In the genomic region with DNA sequence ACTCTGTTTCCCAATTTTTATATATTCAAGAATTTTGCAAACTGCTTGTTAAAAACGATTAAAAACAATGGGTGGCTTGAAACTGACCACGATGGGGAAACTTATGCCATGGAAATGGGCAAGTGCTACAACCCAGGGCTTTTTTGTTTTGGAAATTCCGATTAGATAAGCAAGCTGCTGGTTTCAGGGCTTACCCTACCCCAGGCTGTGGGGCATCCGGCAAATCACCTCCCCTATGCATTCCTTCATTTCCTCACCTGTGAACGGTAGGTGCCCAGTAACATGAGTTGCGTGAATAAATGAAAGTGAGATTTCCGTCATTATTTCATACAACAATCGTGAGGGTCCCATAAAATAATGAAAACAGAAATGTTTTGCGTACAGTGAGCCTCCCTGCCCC, we compare ENCODE assay signal across 16 cellular contexts. TPM values are rescaled to one million over a fixed set of nuclear protein-coding genes. Genes with fewer than 3 reads are reported as not detected.
DNase-seq lines count a peak whose midpoint lies in the region; ATAC-seq and TF ChIP-seq lines count a peak whose summit lies in the region.
"Had no signal": no experiment of that assay in that cellular context is flagged by ENCODE, and none has a peak within 500 bp of the region (broad histone marks: within the 10 kb centered on the region; RNA-seq: fewer than 3 reads in every experiment).

No MANE protein-coding gene starts in this region.

- H3K27me3 Mint-ChIP-seq in activated naive CD8-positive, alpha-beta T cell: no peaks in the 10 kb centered on the region
- H3K27me3 Mint-ChIP-seq in activated naive CD8-positive, alpha-beta T cell treated with anti-CD3 and anti-CD28 coated beads for 36 hours: no peaks in the 10 kb centered on the region
- no peaks in the 10 kb centered on the region for H3K27me3 Mint-ChIP-seq in endothelial cell (ENCODE audit: unreplicated experiment)
- H3K27me3 Mint-ChIP-seq: progenitor cell of endocrine pancreas had no signal

- H3K36me3 Mint-ChIP-seq in activated naive CD8-positive, alpha-beta T cell: peaks cover 21% of the 10 kb centered on the region
- peaks cover 23% of the 10 kb centered on the region for H3K36me3 Mint-ChIP-seq in activated naive CD8-positive, alpha-beta T cell treated with anti-CD3 and anti-CD28 coated beads for 36 hours
- H3K36me3 Mint-ChIP-seq in endothelial cell (ENCODE audit: low read depth, unreplicated experiment): peaks cover 28% of the 10 kb centered on the region

- H3K27ac ChIP-seq in KMS-11 (no peak overlapping the region), gastrocnemius medialis (peak overlapping the region in 3 of 4 donors; percentile 56 to 82 (median 70))
- H3K27ac ChIP-seq: Peyer's patch had no signal

- no peak overlapping the region for H3K9ac ChIP-seq in KMS-11

- TF ChIP-seq CTCF in KMS-11 (conservative IDR thresholded peaks at IDR 0.05; ENCODE audit: low read depth, low read length) (no peak), endothelial cell (IDR thresholded peaks at IDR 0.05; ENCODE audit: unreplicated experiment) (no peak), gastrocnemius medialis (IDR thresholded peaks at IDR 0.05 in 4 of 5, conservative IDR thresholded peaks at IDR 0.05 in 1 of 5) (no peak)

- H3K4me3 ChIP-seq in KMS-11 (IDR thresholded peaks at IDR 0.05; ENCODE audit: insufficient read depth, low read depth, low read length) (no peak overlapping the region), gastrocnemius medialis (no peak overlapping the region)
- H3K4me3 ChIP-seq: Peyer's patch had no signal

- intact Hi-C loops in gastrocnemius medialis (cut with DNase I; ENCODE audit: low total_unique reads): loop anchor here (1.0 kb wide), 1 partner anchor 43 kb away; no protein-coding TSS in a partner anchor

- H3K79me2 ChIP-seq in KMS-11 (ENCODE audit: insufficient read depth, low read depth): no peaks in the 10 kb centered on the region

- H3K27ac Mint-ChIP-seq in activated naive CD8-positive, alpha-beta T cell: peak overlapping the region; percentile 41
- no peak overlapping the region for H3K27ac Mint-ChIP-seq in activated naive CD8-positive, alpha-beta T cell treated with anti-CD3 and anti-CD28 coated beads for 36 hours
- peak overlapping the region; percentile 79 for H3K27ac Mint-ChIP-seq in endothelial cell (ENCODE audit: unreplicated experiment)
- H3K27ac Mint-ChIP-seq: progenitor cell of endocrine pancreas had no signal

- H3K4me2 ChIP-seq in KMS-11: peak overlapping the region; percentile 26; the same call in 1 of the 2 replicates

- no peaks in the 10 kb centered on the region for H4K20me1 ChIP-seq in KMS-11 (ENCODE audit: insufficient read depth)

- no peaks in the 10 kb centered on the region for H3K9me3 Mint-ChIP-seq in activated naive CD8-positive, alpha-beta T cell (ENCODE audit: low read depth)
- no peaks in the 10 kb centered on the region for H3K9me3 Mint-ChIP-seq in activated naive CD8-positive, alpha-beta T cell treated with anti-CD3 and anti-CD28 coated beads for 36 hours
- no peaks in the 10 kb centered on the region for H3K9me3 Mint-ChIP-seq in endothelial cell (ENCODE audit: unreplicated experiment)

- no peak for TF ChIP-seq POLR2A in gastrocnemius medialis (IDR thresholded peaks at IDR 0.05)

- no peak overlapping the region for H3K4me3 Mint-ChIP-seq in activated naive CD8-positive, alpha-beta T cell
- H3K4me3 Mint-ChIP-seq in activated naive CD8-positive, alpha-beta T cell treated with anti-CD3 and anti-CD28 coated beads for 36 hours: no peak overlapping the region
- H3K4me3 Mint-ChIP-seq in endothelial cell (ENCODE audit: unreplicated experiment): no peak overlapping the region
- H3K4me3 Mint-ChIP-seq: CD14-positive monocyte had no signal

- H3K4me1 ChIP-seq in KMS-11 (ENCODE audit: low read depth, poor library complexity, severe bottlenecking): peaks cover 7% of the 10 kb centered on the region
- H3K4me1 ChIP-seq in gastrocnemius medialis: peaks cover 13 to 43% of the 10 kb centered on the region in 2 donors

- no peak for ATAC-seq in gastrocnemius medialis

- DNase-seq in activated naive CD8-positive, alpha-beta T cell treated with anti-CD3 and anti-CD28 coated beads for 36 hours: no peak
- DNase-seq in endothelial cell (ENCODE audit: low spot score) (no peak), gastrocnemius medialis (no peak), NCI-H446 treated with DMSO at 0.1 percent for 48 hours (lab: John Stamatoyannopoulos, UW) (no peak)
- no peak for DNase-seq in activated CD4-positive, alpha-beta T cell treated with anti-CD3 and anti-CD28 coated beads, Interleukin-2, amount 50 U/mL, for 1 hour
- no peak for DNase-seq in stimulated activated naive CD4-positive, alpha-beta T cell (lab: John Stamatoyannopoulos, UW)
- DNase-seq: activated T-cell treated with anti-CD3 and anti-CD28 coated beads, Interleukin-2, amount 50 U/mL, for 1 hour; effector CD4-positive, alpha-beta T cell; HCEC 1CT; NCI-H2171 treated with DMSO at 0.1 percent for 48 hours; NCI-H774 had no signal

- no peaks in the 10 kb centered on the region for H3K9me3 ChIP-seq in gastrocnemius medialis
- H3K9me3 ChIP-seq: Peyer's patch had no signal

- no peak overlapping the region for H2AFZ ChIP-seq in KMS-11 (ENCODE audit: low read depth)

- in situ Hi-C loops in gastrocnemius medialis (cut with MboI; ENCODE audit: low sequenced_read_pairs in 4 of 4): no loop called here

- H3K27me3 ChIP-seq in KMS-11 (ENCODE audit: insufficient read depth, low read depth) (no peaks in the 10 kb centered on the region), gastrocnemius medialis (no peaks in the 10 kb centered on the region)
- H3K27me3 ChIP-seq: Peyer's patch had no signal

- H3K4me1 Mint-ChIP-seq in activated naive CD8-positive, alpha-beta T cell (ENCODE audit: low read depth): peaks cover 42% of the 10 kb centered on the region
- peaks cover 34% of the 10 kb centered on the region for H3K4me1 Mint-ChIP-seq in activated naive CD8-positive, alpha-beta T cell treated with anti-CD3 and anti-CD28 coated beads for 36 hours
- H3K4me1 Mint-ChIP-seq in endothelial cell (ENCODE audit: unreplicated experiment): peaks cover 65% of the 10 kb centered on the region

- no peaks in the 10 kb centered on the region for H3K36me3 ChIP-seq in KMS-11 (ENCODE audit: insufficient read depth)
- peaks cover 0 to 9% of the 10 kb centered on the region in 2 donors for H3K36me3 ChIP-seq in gastrocnemius medialis
- H3K36me3 ChIP-seq: Peyer's patch had no signal

RNA-seq across cellular contexts. Expression of a gene that starts 34.3 kb away (rescaled TPM):
- total RNA-seq in activated naive CD8-positive, alpha-beta T cell treated with anti-CD3 and anti-CD28 coated beads for 36 hours: 10 to 100 TPM; 97.4 to 98.8 TPM
- total RNA-seq in endothelial cell (ENCODE audit: unreplicated experiment) (82.4 TPM), gastrocnemius medialis (10 to 100 TPM; 11.1 to 29.8 (median 18.6) TPM)
